7 cellular contexts compared by ENCODE assay signal in genomic region chr10:62610649-62611229, GRCh38.
DNase-seq lines count a peak whose midpoint lies in the region; ATAC-seq, FAIRE-seq and TF ChIP-seq lines count a peak whose summit lies in the region.

No MANE protein-coding gene starts in this region.

- TF ChIP-seq CTCF in choroid plexus epithelial cell (conservative IDR thresholded peaks at IDR 0.05; ENCODE audit: low read depth, low read length): peak; percentile 97
- TF ChIP-seq CTCF in lower lobe of right lung (IDR thresholded peaks at IDR 0.05): peak; percentile 77

- H3K27ac ChIP-seq in lower lobe of right lung: no peak overlapping the region

- CTCF ChIA-PET in HEK293T (lab: Yijun Ruan, JAX): interaction anchor here (0.6 to 2.7 kb wide), 11 partner anchors 9 to 736 kb away, joined by 3 to 12 read pairs (median 4); partner anchors contain the start of genes ADO and EGR2

- no peaks in the 10 kb centered on the region for H3K9me3 ChIP-seq in lower lobe of right lung

- POLR2A ChIA-PET in HEK293T (lab: Yijun Ruan, JAX): interaction anchor here (0.9 kb wide), 1 partner anchor 207 kb away, joined by 3 read pairs; no protein-coding TSS in a partner anchor

- H3K4me3 ChIP-seq in choroid plexus epithelial cell (ENCODE audit: low read depth, low read length) (no peak overlapping the region), lower lobe of right lung (no peak overlapping the region)

- TF ChIP-seq POLR2A in GM12892 (IDR thresholded peaks at IDR 0.05; ENCODE audit: low read depth, low read length): no peak

- intact Hi-C loops in lower lobe of right lung (cut with DNase I): no loop called here

- H3K27me3 ChIP-seq in lower lobe of right lung (ENCODE audit: low read depth): peaks cover 5% of the 10 kb centered on the region

- H3K4me1 ChIP-seq in lower lobe of right lung: no peaks in the 10 kb centered on the region

- peak; percentile 91 for FAIRE-seq in GM12892 (lab: Jason Lieb, UNC)

- H3K36me3 ChIP-seq in lower lobe of right lung: no peaks in the 10 kb centered on the region

- peak; percentile 88 to 89 for ATAC-seq in lower lobe of right lung

- DNase-seq in GM12892 (ENCODE audit: insufficient read length) (peak; percentile 72), HEK293T (ENCODE audit: extremely low spot score) (peak; percentile 61), NAMALWA (ENCODE audit: low spot score) (peak; percentile 88), choroid plexus epithelial cell (ENCODE audit: low read depth) (peak; percentile 70), lower lobe of right lung (peak; percentile 72)
- DNase-seq in activated CD4-positive, alpha-beta T cell treated with anti-CD3 and anti-CD28 coated beads for 24 hours (ENCODE audit: low read depth in 2 of 2): peak; percentile 54 to 67
- DNase-seq in stimulated activated CD8-positive, alpha-beta memory T cell treated with anti-CD3 and anti-CD28 coated beads, Interleukin-2, amount 100 ng/mL, for 1 hour (ENCODE audit: low read depth in 2 of 2): peak; percentile 52 to 53

TF ChIP-seq in HEK293T, 16 proteins besides CTCF, POLR2A, EP300 and RAD21:
- no peak for TF ChIP-seq NFRKB (IDR thresholded peaks at IDR 0.05)
- TF ChIP-seq ARNT (IDR thresholded peaks at IDR 0.05): no peak
- no peak for TF ChIP-seq ZNF384 (IDR thresholded peaks at IDR 0.05)
- no peak for TF ChIP-seq TARDBP (IDR thresholded peaks at IDR 0.05)
- TF ChIP-seq, protein P1, sequence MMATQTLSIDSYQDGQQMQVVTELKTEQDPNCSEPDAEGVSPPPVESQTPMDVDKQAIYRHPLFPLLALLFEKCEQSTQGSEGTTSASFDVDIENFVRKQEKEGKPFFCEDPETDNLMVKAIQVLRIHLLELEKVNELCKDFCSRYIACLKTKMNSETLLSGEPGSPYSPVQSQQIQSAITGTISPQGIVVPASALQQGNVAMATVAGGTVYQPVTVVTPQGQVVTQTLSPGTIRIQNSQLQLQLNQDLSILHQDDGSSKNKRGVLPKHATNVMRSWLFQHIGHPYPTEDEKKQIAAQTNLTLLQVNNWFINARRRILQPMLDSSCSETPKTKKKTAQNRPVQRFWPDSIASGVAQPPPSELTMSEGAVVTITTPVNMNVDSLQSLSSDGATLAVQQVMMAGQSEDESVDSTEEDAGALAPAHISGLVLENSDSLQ (IDR thresholded peaks at IDR 0.05): no peak
- TF ChIP-seq LEF1 (IDR thresholded peaks at IDR 0.05; ENCODE audit: borderline replicate concordance): no peak
- TF ChIP-seq HDGF (IDR thresholded peaks at IDR 0.05; ENCODE audit: borderline replicate concordance): no peak
- no peak for TF ChIP-seq SP1 (IDR thresholded peaks at IDR 0.05)
- no peak for TF ChIP-seq FOXA1 (IDR thresholded peaks at IDR 0.05)
- TF ChIP-seq SUZ12 (IDR thresholded peaks at IDR 0.05): no peak
- TF ChIP-seq L3MBTL2 (conservative IDR thresholded peaks at IDR 0.05): no peak
- TF ChIP-seq FOXM1 (IDR thresholded peaks at IDR 0.05; ENCODE audit: borderline replicate concordance): no peak
- no peak for TF ChIP-seq CTBP1 (IDR thresholded peaks at IDR 0.05; ENCODE audit: borderline replicate concordance)
- no peak for TF ChIP-seq FOXK2 (IDR thresholded peaks at IDR 0.05)
- TF ChIP-seq BHLHE40 (IDR thresholded peaks at IDR 0.05; ENCODE audit: borderline replicate concordance): no peak
- TF ChIP-seq ELF4 (IDR thresholded peaks at IDR 0.05): no peak
